In genomic region chr15:75583689-75584088, GRCh38 we compare ENCODE assay signal across 1 cellular context.
TF ChIP-seq lines count a peak whose summit lies in the region.

No MANE protein-coding gene starts in this region.

TF ChIP-seq in K562, 482 proteins besides CTCF, POLR2A, EP300 and RAD21:
- TF ChIP-seq STAT5A (IDR thresholded peaks at IDR 0.05; ENCODE audit: borderline replicate concordance, low read length) (no peak), SAP30 (IDR thresholded peaks at IDR 0.05; ENCODE audit: borderline replicate concordance, insufficient read depth, low read depth, low read length, poor library complexity, severe bottlenecking) (no peak), TCF7L2 (IDR thresholded peaks at IDR 0.05; ENCODE audit: low read depth, low read length) (no peak), ZNF436 (CRISPR knock-in tag; IDR thresholded peaks at IDR 0.05) (no peak), ZHX1 (conservative IDR thresholded peaks at IDR 0.05; ENCODE audit: low read length) (no peak), ELK3 (CRISPR knock-in tag; IDR thresholded peaks at IDR 0.05) (no peak), ZBTB49 (CRISPR knock-in tag; IDR thresholded peaks at IDR 0.05; ENCODE audit: borderline replicate concordance) (no peak), FUS (optimal IDR thresholded peaks at IDR 0.05; ENCODE audit: low read depth, low read length) (no peak), ZFP30 (CRISPR knock-in tag; IDR thresholded peaks at IDR 0.05; ENCODE audit: borderline replicate concordance) (no peak), SREBF2 (CRISPR knock-in tag; IDR thresholded peaks at IDR 0.05) (no peak), NEUROD1 (IDR thresholded peaks at IDR 0.05; ENCODE audit: borderline replicate concordance, low read depth, low read length, partially characterized antibody) (no peak)
